In genomic region chr16:87603684-87604571, GRCh38 we compare ENCODE assay signal across 1 cellular context.
A peak's percentile ranks its signal among the peaks of the same experiment; 100 is the strongest.
TF ChIP-seq lines count a peak whose summit lies in the region.

No MANE protein-coding gene starts in this region.

TF ChIP-seq in HEK293, 187 proteins besides CTCF, POLR2A, EP300 and RAD21 (continued from another document):
- TF ChIP-seq PATZ1 (tag by site-specific recombination; IDR thresholded peaks at IDR 0.05) (peak; percentile 48; the same call in 1 of the 2 replicates), ZNF776 (tag by site-specific recombination; IDR thresholded peaks at IDR 0.05; ENCODE audit: borderline replicate concordance) (no peak), ZNF785 (tag by site-specific recombination; IDR thresholded peaks at IDR 0.05) (no peak), ZNF449 (tag by site-specific recombination; IDR thresholded peaks at IDR 0.05) (peak; percentile 59; the same call in 1 of the 2 replicates), ZNF341 (tag by site-specific recombination; IDR thresholded peaks at IDR 0.05; ENCODE audit: low read depth) (0 out of 2 replicates have a peak, but pooled peaks have one; percentile 22), TCF7L2 (IDR thresholded peaks at IDR 0.05; ENCODE audit: borderline replicate concordance, low read depth, low read length) (no peak), ZNF692 (tag by site-specific recombination; IDR thresholded peaks at IDR 0.05) (0 out of 2 replicates have a peak, but pooled peaks have one; percentile 36), ZNF398 (tag by site-specific recombination; IDR thresholded peaks at IDR 0.05) (0 out of 2 replicates have a peak, but pooled peaks have one; percentile 6), BCL11A (tag by site-specific recombination; IDR thresholded peaks at IDR 0.05; ENCODE audit: low read depth) (no peak), SP7 (tag by site-specific recombination; IDR thresholded peaks at IDR 0.05) (no peak), PRDM2 (tag by site-specific recombination; IDR thresholded peaks at IDR 0.05; ENCODE audit: borderline replicate concordance) (no peak), ZNF16 (tag by site-specific recombination; IDR thresholded peaks at IDR 0.05; ENCODE audit: low read depth) (no peak), ZBTB17 (tag by site-specific recombination; IDR thresholded peaks at IDR 0.05) (0 out of 2 replicates have a peak, but pooled peaks have one; percentile 31), ZNF112 (tag by site-specific recombination; IDR thresholded peaks at IDR 0.05) (no peak), ZNF555 (tag by site-specific recombination; conservative IDR thresholded peaks at IDR 0.05) (no peak), ZNF658 (tag by site-specific recombination; IDR thresholded peaks at IDR 0.05) (no peak)
